ENCODE assay signal across 18 cellular contexts in the genomic region with DNA sequence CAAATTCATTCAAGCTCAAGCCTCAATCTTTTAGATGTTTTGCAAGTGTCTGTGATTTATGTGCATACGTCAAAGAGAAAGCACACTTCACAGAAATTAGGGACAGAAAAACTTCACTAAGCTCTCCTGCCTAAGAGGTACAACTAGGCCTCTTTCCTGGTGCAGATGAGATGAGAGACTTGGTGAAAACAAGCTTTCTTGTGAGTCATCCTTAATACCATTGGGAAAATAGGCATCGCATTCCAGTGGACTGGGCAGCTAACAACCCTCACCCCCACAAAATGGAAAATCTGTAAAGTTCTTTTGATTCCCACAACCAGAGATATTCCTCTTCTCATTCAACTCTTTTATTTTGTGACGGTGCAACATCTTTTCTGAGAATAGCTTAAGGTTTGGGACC.
"Had no signal": no experiment of that assay in that cellular context is flagged by ENCODE, and none has a peak within 500 bp of the region (broad histone marks: within the 10 kb centered on the region; RNA-seq: fewer than 3 reads in every experiment).

No MANE protein-coding gene starts in this region.

- H3K27ac ChIP-seq: breast epithelium, dorsolateral prefrontal cortex, right atrium auricular region had no signal

- H3K27me3 ChIP-seq: breast epithelium, dorsolateral prefrontal cortex, right atrium auricular region had no signal

- H3K4me3 ChIP-seq: breast epithelium, dorsolateral prefrontal cortex, right atrium auricular region, smooth muscle cell had no signal

- ATAC-seq: natural killer cell, T-helper 17 cell had no signal

- DNase-seq: activated CD4-positive, alpha-beta T cell treated with anti-CD3 and anti-CD28 coated beads, Interleukin-2, amount 10 ng/mL, durations not matched to agents 7 days and 5 days; activated CD4-positive, CD25-positive, alpha-beta regulatory T cell; activated CD8-positive, alpha-beta memory T cell treated with anti-CD3 and anti-CD28 coated beads, Interleukin-2, amount 50 U/mL, for 48 hours; activated gamma-delta T cell treated with Interleukin-2 at 50 U/mL for 16 hours; dorsolateral prefrontal cortex; endodermal cell; hippocampal formation; mesenchymal stem cell; natural killer cell; posterior cingulate gyrus; stimulated activated CD4-positive, alpha-beta T cell treated with anti-CD3 and anti-CD28 coated beads, Interleukin-4, amount 100 ng/mL, for 4 hours; stimulated activated CD8-positive, alpha-beta memory T cell treated with anti-CD3 and anti-CD28 coated beads, Interleukin-4, amount 100 ng/mL, for 48 hours; stimulated activated naive CD4-positive, alpha-beta T cell treated with Interleukin-2 at 50 U/mL for 16 hours; T-helper 17 cell; trophoblast cell had no signal

- H3K4me1 ChIP-seq: breast epithelium, right atrium auricular region had no signal

- H3K4me2 ChIP-seq: smooth muscle cell had no signal

- H3K36me3 ChIP-seq: breast epithelium, right atrium auricular region had no signal

- H3K9me3 ChIP-seq: breast epithelium, right atrium auricular region had no signal
